13 cellular contexts compared by ENCODE assay signal in the genomic region with DNA sequence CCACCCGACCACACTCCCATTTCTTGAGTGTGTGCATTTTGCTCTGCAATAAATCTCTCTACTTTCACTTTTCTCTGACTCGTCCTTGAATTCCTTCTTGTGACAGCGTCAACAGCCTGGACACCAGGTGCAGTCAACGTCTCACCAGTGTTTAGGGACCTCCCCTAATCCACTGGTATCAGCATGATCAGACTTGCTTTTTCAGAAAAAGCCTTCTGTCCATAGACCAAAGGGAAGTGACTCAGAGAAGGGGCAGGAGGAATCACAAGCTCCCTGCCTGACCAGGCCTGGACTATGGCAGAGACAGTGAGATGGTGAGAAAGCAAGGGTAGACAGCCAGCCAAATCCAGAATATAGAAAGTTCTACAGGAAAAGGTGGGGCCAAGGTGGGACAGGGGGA. TPM values are rescaled to one million over a fixed set of nuclear protein-coding genes. Genes with fewer than 3 reads are reported as not detected.
DNase-seq lines count a peak whose midpoint lies in the region; ATAC-seq and TF ChIP-seq lines count a peak whose summit lies in the region.
"Had no signal": no experiment of that assay in that cellular context is flagged by ENCODE, and none has a peak within 500 bp of the region (broad histone marks: within the 10 kb centered on the region; RNA-seq: fewer than 3 reads in every experiment).

No MANE protein-coding gene starts in this region.

- H3K4me1 Mint-ChIP-seq in activated CD4-positive, alpha-beta T cell treated with anti-CD3 and anti-CD28 coated beads, Interleukin-2, amount 10 ng/mL, durations not matched to agents 24 days and 14 days, result peaks cover 26% of the 10 kb centered on the region

- H3K27me3 Mint-ChIP-seq in activated CD4-positive, alpha-beta T cell treated with anti-CD3 and anti-CD28 coated beads, Interleukin-2, amount 10 ng/mL, durations not matched to agents 24 days and 14 days, result peaks cover 4% of the 10 kb centered on the region
- H3K27me3 Mint-ChIP-seq: activated CD4-positive, alpha-beta T cell treated with anti-CD3 and anti-CD28 coated beads, Interleukin-2, amount 10 ng/mL, durations not matched to agents 7 days and 5 days; central memory CD8-positive, alpha-beta T cell had no signal

- no peaks in the 10 kb centered on the region for H3K36me3 ChIP-seq in thymus (ENCODE audit: control insufficient read depth, insufficient read depth)
- H3K36me3 ChIP-seq: BLaER1 treated with 17β-estradiol and CSF1 and Interleukin-3, amounts not matched to agents 10 nM and 100 nM; suprapubic skin had no signal

- peaks cover 3% of the 10 kb centered on the region for H3K9me3 Mint-ChIP-seq in activated CD4-positive, alpha-beta T cell treated with anti-CD3 and anti-CD28 coated beads, Interleukin-2, amount 10 ng/mL, durations not matched to agents 24 days and 14 days
- H3K9me3 Mint-ChIP-seq: central memory CD8-positive, alpha-beta T cell had no signal

- peak overlapping the region; percentile 45 for H3K4me3 Mint-ChIP-seq in activated CD4-positive, alpha-beta T cell treated with anti-CD3 and anti-CD28 coated beads, Interleukin-2, amount 10 ng/mL, durations not matched to agents 24 days and 14 days
- H3K4me3 Mint-ChIP-seq: activated CD4-positive, alpha-beta T cell treated with anti-CD3 and anti-CD28 coated beads, Interleukin-2, amount 10 ng/mL, durations not matched to agents 7 days and 5 days; central memory CD8-positive, alpha-beta T cell had no signal

- 9% methylated on average over 4 of the region's 4 CpGs for WGBS in thymus

- no peaks in the 10 kb centered on the region for H3K4me1 ChIP-seq in thymus (ENCODE audit: control insufficient read depth, insufficient read depth, low read length)

- peak overlapping the region; percentile 33 for H3K27ac ChIP-seq in thymus (ENCODE audit: low read depth)
- H3K27ac ChIP-seq: suprapubic skin had no signal

- peak overlapping the region; percentile 17 for H3K27ac Mint-ChIP-seq in activated CD4-positive, alpha-beta T cell treated with anti-CD3 and anti-CD28 coated beads, Interleukin-2, amount 10 ng/mL, durations not matched to agents 24 days and 14 days
- H3K27ac Mint-ChIP-seq: activated CD4-positive, alpha-beta T cell treated with anti-CD3 and anti-CD28 coated beads, Interleukin-2, amount 10 ng/mL, durations not matched to agents 7 days and 5 days had no signal

- H3K4me3 ChIP-seq in fibroblast of pulmonary artery (replicated peaks; ENCODE audit: low read depth, low read length), result no peak overlapping the region
- no peak overlapping the region for H3K4me3 ChIP-seq in thymus (ENCODE audit: low read length)
- H3K4me3 ChIP-seq: BLaER1 treated with 17β-estradiol and CSF1 and Interleukin-3, amounts not matched to agents 10 nM and 100 nM; suprapubic skin had no signal

- H3K36me3 Mint-ChIP-seq in activated CD4-positive, alpha-beta T cell treated with anti-CD3 and anti-CD28 coated beads, Interleukin-2, amount 10 ng/mL, durations not matched to agents 24 days and 14 days (ENCODE audit: low read depth), result peaks cover 2% of the 10 kb centered on the region

- no peak for DNase-seq in activated CD4-positive, alpha-beta T cell treated with anti-CD3 and anti-CD28 coated beads, Interleukin-2, amount 10 ng/mL, durations not matched to agents 24 days and 14 days
- no peak for DNase-seq in activated CD4-positive, alpha-beta T cell treated with anti-CD3 and anti-CD28 coated beads, Interleukin-2, amount 50 U/mL, for 1 hour
- DNase-seq in NOMO-1 treated with DMSO at 0.1 percent for 48 hours (lab: John Stamatoyannopoulos, UW; ENCODE audit: unreplicated experiment) (peak; percentile 78), fibroblast of pulmonary artery (ENCODE audit: low read depth) (peak; percentile 38), middle frontal gyrus (ENCODE audit: extremely low spot score, low spot score) (no peak)
- DNase-seq: activated CD4-positive, alpha-beta T cell treated with anti-CD3 and anti-CD28 coated beads, Interleukin-2, amount 10 ng/mL, durations not matched to agents 7 days and 5 days; NCI-H1694 had no signal

- ATAC-seq in HG03135 (IDR thresholded peaks at IDR 0.05; ENCODE audit: unreplicated experiment) (no peak), GM21529 (IDR thresholded peaks at IDR 0.05; ENCODE audit: unreplicated experiment) (no peak)

- no peaks in the 10 kb centered on the region for H3K9me3 ChIP-seq in thymus (ENCODE audit: control insufficient read depth)
- H3K9me3 ChIP-seq: suprapubic skin had no signal

- H3K27me3 ChIP-seq in thymus (ENCODE audit: control insufficient read depth, insufficient read depth), result no peaks in the 10 kb centered on the region
- H3K27me3 ChIP-seq: BLaER1 treated with 17β-estradiol and CSF1 and Interleukin-3, amounts not matched to agents 10 nM and 100 nM; suprapubic skin had no signal

- no peak for TF ChIP-seq CTCF in fibroblast of pulmonary artery (IDR thresholded peaks at IDR 0.05; ENCODE audit: low read length, missing control alignments)

- intact Hi-C loops in activated CD4-positive, alpha-beta T cell treated with anti-CD3 and anti-CD28 coated beads, Interleukin-2, amount 10 ng/mL, durations not matched to agents 24 days and 14 days (cut with micrococcal nuclease), result no loop called here

RNA-seq across cellular contexts. Expression of a gene that starts 15.5 kb away (rescaled TPM):
- total RNA-seq in activated CD4-positive, alpha-beta T cell treated with anti-CD3 and anti-CD28 coated beads, Interleukin-2, amount 10 ng/mL, durations not matched to agents 24 days and 14 days, result 1.7 and 2.3 TPM in 2 replicates
- 5.2 TPM for polyA plus RNA-seq in thymus

RNA-seq across cellular contexts. Expression of a gene that starts 20.9 kb away (rescaled TPM):
- 1.7 and 1.9 TPM in 2 replicates for total RNA-seq in activated CD4-positive, alpha-beta T cell treated with anti-CD3 and anti-CD28 coated beads, Interleukin-2, amount 10 ng/mL, durations not matched to agents 24 days and 14 days
- polyA plus RNA-seq in thymus, result 19.1 TPM

RNA-seq across cellular contexts. Expression of a gene that starts 32.3 kb away (rescaled TPM):
- total RNA-seq in activated CD4-positive, alpha-beta T cell treated with anti-CD3 and anti-CD28 coated beads, Interleukin-2, amount 10 ng/mL, durations not matched to agents 24 days and 14 days, result 6.1 and 6.8 TPM in 2 replicates
- 2.4 TPM for polyA plus RNA-seq in thymus

Comparison
In these comparisons a context has a peak if more than half of its experiments do, and no peak if none do; other contexts are left out.
1. DNase-seq: peak in NOMO-1 treated with DMSO at 0.1 percent for 48 hours (single experiment) and fibroblast of pulmonary artery (single experiment); none in activated CD4-positive, alpha-beta T cell treated with anti-CD3 and anti-CD28 coated beads, Interleukin-2, amount 10 ng/mL, durations not matched to agents 24 days and 14 days (single experiment), activated CD4-positive, alpha-beta T cell treated with anti-CD3 and anti-CD28 coated beads, Interleukin-2, amount 50 U/mL, for 1 hour (single experiment) and middle frontal gyrus (single experiment).